In genomic region chr12:49263400-49263763, GRCh38 we compare ENCODE assay signal across 10 cellular contexts. TPM values are rescaled to one million over a fixed set of nuclear protein-coding genes. Genes with fewer than 3 reads are reported as not detected.
DNase-seq lines count a peak whose midpoint lies in the region; ATAC-seq and TF ChIP-seq lines count a peak whose summit lies in the region.
"Had no signal": no experiment of that assay in that cellular context is flagged by ENCODE, and none has a peak within 500 bp of the region (broad histone marks: within the 10 kb centered on the region; RNA-seq: fewer than 3 reads in every experiment).

No MANE protein-coding gene starts in this region.

- H3K4me3 ChIP-seq in HUES6 (ENCODE audit: low read depth, low read length): peak overlapping the region; percentile 88; the same call in 1 of the 2 replicates
- H3K4me3 ChIP-seq in SK-N-SH (ENCODE audit: low read depth in 2 of 2, low read length in 1 of 2): no peak overlapping the region

- DNase-seq in CD4-positive, alpha-beta T cell: no peak
- no peak for DNase-seq in naive thymus-derived CD8-positive, alpha-beta T cell
- no peak for DNase-seq in stimulated activated CD4-positive, alpha-beta T cell treated with anti-CD3 and anti-CD28 coated beads, Interleukin-4, amount 100 ng/mL, for 24 hours
- no peak for DNase-seq in SK-N-SH
- no peak for DNase-seq in NAMALWA (ENCODE audit: low spot score)
- no peak for DNase-seq in NCI-H524 treated with DMSO at 0.1 percent for 48 hours (lab: John Stamatoyannopoulos, UW)
- DNase-seq: NCI-H1930, SHP77 treated with DMSO at 0.1 percent for 48 hours had no signal

- H3K36me3 ChIP-seq in HUES6 (ENCODE audit: control insufficient read depth, insufficient read depth, low read length) (peaks cover 20% of the 10 kb centered on the region), SK-N-SH (replicated peaks in 1 of 2; ENCODE audit: control insufficient read depth in 1 of 2, insufficient read depth in 2 of 2, low read length in 1 of 2) (no peaks in the 10 kb centered on the region)

- no peaks in the 10 kb centered on the region for H4K20me1 ChIP-seq in SK-N-SH (ENCODE audit: insufficient read depth)

- CTCF ChIA-PET in CD4-positive, alpha-beta T cell (lab: Charles Lee): interaction anchor here (1.0 to 1.4 kb wide), 2 partner anchors 25 to 28 kb away, joined by 3 to 4 read pairs; no protein-coding TSS in a partner anchor
- CTCF ChIA-PET in SK-N-SH (lab: Yijun Ruan, JAX): interaction anchor here (0.8 to 2.2 kb wide), 13 partner anchors 9 to 250 kb away, joined by 3 to 24 read pairs (median 3); partner anchors contain the start of gene DNAJC22

- TF ChIP-seq CTCF in CD4-positive, alpha-beta T cell (IDR thresholded peaks at IDR 0.05): no peak
- no peak for TF ChIP-seq CTCF in SK-N-SH (IDR thresholded peaks at IDR 0.05)

- no peak for ATAC-seq in CD4-positive, alpha-beta T cell (ENCODE audit: poor library complexity)
- no peak for ATAC-seq in naive thymus-derived CD8-positive, alpha-beta T cell

- H2AFZ ChIP-seq in SK-N-SH (ENCODE audit: low read depth): no peak overlapping the region

- peaks cover 9% of the 10 kb centered on the region for H3K4me1 ChIP-seq in HUES6 (ENCODE audit: control insufficient read depth, insufficient read depth, low read length)
- peaks cover 0 to 31% of the 10 kb centered on the region in 2 experiments; a peak in 2 of 4 replicates for H3K4me1 ChIP-seq in SK-N-SH (ENCODE audit: control insufficient read depth in 1 of 2, insufficient read depth in 2 of 2, low read depth in 1 of 2, low read length in 1 of 2)

- no peak for TF ChIP-seq EP300 in SK-N-SH (IDR thresholded peaks at IDR 0.05; ENCODE audit: borderline replicate concordance in 1 of 2, low read depth in 1 of 2, low read length in 1 of 2)

- no peak overlapping the region for H3K9ac ChIP-seq in HUES6 (ENCODE audit: low read length)
- H3K9ac ChIP-seq in SK-N-SH: no peak overlapping the region

- H3K27ac Mint-ChIP-seq in CD4-positive, alpha-beta T cell: no peak overlapping the region
- no peak overlapping the region for H3K27ac Mint-ChIP-seq in activated naive CD8-positive, alpha-beta T cell
- peak overlapping the region in 1 of 10 donors; percentile 36 for H3K27ac Mint-ChIP-seq in naive thymus-derived CD8-positive, alpha-beta T cell

- peaks cover 20% of the 10 kb centered on the region for H3K4me1 Mint-ChIP-seq in CD4-positive, alpha-beta T cell (ENCODE audit: low read depth)
- H3K4me1 Mint-ChIP-seq in activated naive CD8-positive, alpha-beta T cell (ENCODE audit: low read depth): peaks cover 17% of the 10 kb centered on the region
- peaks cover 5 to 30% (median 20%) of the 10 kb centered on the region in 4 donors for H3K4me1 Mint-ChIP-seq in naive thymus-derived CD8-positive, alpha-beta T cell

- POLR2A ChIA-PET in CD4-positive, alpha-beta T cell (lab: Charles Lee): interaction anchor here (0.8 to 4.1 kb wide), 6 partner anchors 9 to 105 kb away, joined by 3 to 30 read pairs (median 3); partner anchors contain the start of genes TROAP and TUBA1A
- POLR2A ChIA-PET in naive thymus-derived CD8-positive, alpha-beta T cell (lab: Charles Lee): interaction anchor here (0.5 to 1.5 kb wide), 4 partner anchors 9 to 1161 kb away, joined by 3 to 6 read pairs (median 5); partner anchors contain the start of gene TUBA1A
- POLR2A ChIA-PET in SK-N-SH (lab: Yijun Ruan, JAX): no interaction called here

- no peaks in the 10 kb centered on the region for H3K9me3 ChIP-seq in CD4-positive, alpha-beta T cell (ENCODE audit: control insufficient read depth, low read length)
- H3K9me3 ChIP-seq in HUES6 (ENCODE audit: control insufficient read depth, insufficient read depth, low read depth, low read length) (no peaks in the 10 kb centered on the region), SK-N-SH (no peaks in the 10 kb centered on the region)

- no peak overlapping the region for H3K4me2 ChIP-seq in SK-N-SH

- H3K79me2 ChIP-seq in SK-N-SH (ENCODE audit: insufficient read depth): no peaks in the 10 kb centered on the region

- no peaks in the 10 kb centered on the region for H3K9me2 ChIP-seq in SK-N-SH

- no peaks in the 10 kb centered on the region for H3K27me3 Mint-ChIP-seq in CD4-positive, alpha-beta T cell
- H3K27me3 Mint-ChIP-seq in activated naive CD8-positive, alpha-beta T cell: no peaks in the 10 kb centered on the region
- H3K27me3 Mint-ChIP-seq in naive thymus-derived CD8-positive, alpha-beta T cell: no peaks in the 10 kb centered on the region

- peaks cover 49% of the 10 kb centered on the region for H3F3A ChIP-seq in SK-N-SH (replicated peaks; ENCODE audit: insufficient read depth)

- intact Hi-C loops in CD4-positive, alpha-beta T cell (cut with DNase I, micrococcal nuclease): loop anchor here in 1 of 2 experiments (2.0 kb wide), 1 partner anchor 29 kb away; no protein-coding TSS in a partner anchor

- no peak for TF ChIP-seq RAD21 in SK-N-SH (IDR thresholded peaks at IDR 0.05; ENCODE audit: low read length)

- H3K36me3 Mint-ChIP-seq in CD4-positive, alpha-beta T cell (ENCODE audit: low read depth): peaks cover 6% of the 10 kb centered on the region
- no peaks in the 10 kb centered on the region for H3K36me3 Mint-ChIP-seq in activated naive CD8-positive, alpha-beta T cell
- H3K36me3 Mint-ChIP-seq in naive thymus-derived CD8-positive, alpha-beta T cell: no peaks in the 10 kb centered on the region

- peak overlapping the region; percentile 91 for H3K4me3 Mint-ChIP-seq in CD4-positive, alpha-beta T cell
- peak overlapping the region; percentile 88 for H3K4me3 Mint-ChIP-seq in activated naive CD8-positive, alpha-beta T cell
- peak overlapping the region; percentile 20 to 91 (median 85) for H3K4me3 Mint-ChIP-seq in naive thymus-derived CD8-positive, alpha-beta T cell

- H3K9me3 Mint-ChIP-seq in CD4-positive, alpha-beta T cell: no peaks in the 10 kb centered on the region
- no peaks in the 10 kb centered on the region for H3K9me3 Mint-ChIP-seq in activated naive CD8-positive, alpha-beta T cell (ENCODE audit: low read depth)
- no peaks in the 10 kb centered on the region for H3K9me3 Mint-ChIP-seq in naive thymus-derived CD8-positive, alpha-beta T cell

- no peak overlapping the region for H3K27ac ChIP-seq in CD4-positive, alpha-beta T cell (ENCODE audit: low read depth, low read length)
- no peak overlapping the region for H3K27ac ChIP-seq in HUES6 (ENCODE audit: low read depth, low read length)
- H3K27ac ChIP-seq in SK-N-SH (ENCODE audit: low read depth in 2 of 2, low read length in 1 of 2): no peak overlapping the region

- no peaks in the 10 kb centered on the region for H3K27me3 ChIP-seq in CD4-positive, alpha-beta T cell (ENCODE audit: control insufficient read depth, insufficient read depth, low read length)
- H3K27me3 ChIP-seq in HUES6 (ENCODE audit: control insufficient read depth, insufficient read depth, low read length) (no peaks in the 10 kb centered on the region), SK-N-SH (ENCODE audit: insufficient read depth) (no peaks in the 10 kb centered on the region)

- WGBS in SK-N-SH (ENCODE audit: low lambda C conversion rate): 95% methylated on average over 5 of the region's 5 CpGs

TF ChIP-seq in SK-N-SH, 30 proteins besides CTCF, POLR2A, EP300 and RAD21:
- TF ChIP-seq POLR2AphosphoS5 (IDR thresholded peaks at IDR 0.05; ENCODE audit: low read depth, low read length): no peak
- no peak for TF ChIP-seq TAF1 (IDR thresholded peaks at IDR 0.05; ENCODE audit: borderline replicate concordance, low read depth, low read length)
- TF ChIP-seq NFIC (IDR thresholded peaks at IDR 0.05; ENCODE audit: borderline replicate concordance): no peak
- no peak for TF ChIP-seq FOXJ3 (CRISPR knock-in tag; IDR thresholded peaks at IDR 0.05)
- TF ChIP-seq ZBTB33 (IDR thresholded peaks at IDR 0.05; ENCODE audit: borderline replicate concordance, low read depth): no peak
- TF ChIP-seq RFX5 (IDR thresholded peaks at IDR 0.05; ENCODE audit: low read length): no peak
- TF ChIP-seq RCOR1 (IDR thresholded peaks at IDR 0.05; ENCODE audit: low read length): no peak

RNA-seq across cellular contexts. Expression of gene TUBA1C, which starts 1.5 kb away (rescaled TPM):
- total RNA-seq in CD4-positive, alpha-beta T cell: 10 to 100 TPM; 23.4 to 28.9 TPM
- total RNA-seq in naive thymus-derived CD8-positive, alpha-beta T cell: 10 to 100 TPM; 22.7 to 23.5 TPM
- 10 to 100 TPM; 17.5 to 25.4 (median 24.3) TPM for polyA plus RNA-seq in naive thymus-derived CD8-positive, alpha-beta T cell
- polyA plus RNA-seq in SK-N-SH (2012; rRNA removed): 3.3 and 4.6 TPM in 2 replicates
- 3.6 and 4.5 TPM in 2 replicates for polyA plus RNA-seq in SK-N-SH (2012; cell fraction: cytosol; rRNA removed)
- 2.4 and 2.8 TPM in 2 replicates for polyA plus RNA-seq in SK-N-SH (2012; cell fraction: nucleus; rRNA removed)

RNA-seq across cellular contexts. Expression of gene PRPH, which starts 31.6 kb away (rescaled TPM):
- total RNA-seq in CD4-positive, alpha-beta T cell: under 1 TPM in 1 of 2 experiments, not detected in 1; 0.56 TPM
- not detected for total RNA-seq in naive thymus-derived CD8-positive, alpha-beta T cell
- polyA plus RNA-seq in naive thymus-derived CD8-positive, alpha-beta T cell: not detected
- polyA plus RNA-seq in SK-N-SH (2012; rRNA removed): 1.7 and 1.9 TPM in 2 replicates
- 0.37 and 0.80 TPM in 2 replicates for polyA plus RNA-seq in SK-N-SH (2012; cell fraction: cytosol; rRNA removed)
- 9.5 and 15.2 TPM in 2 replicates for polyA plus RNA-seq in SK-N-SH (2012; cell fraction: nucleus; rRNA removed)

RNA-seq across cellular contexts. Expression of gene TROAP, which starts 59.7 kb away (rescaled TPM):
- under 1 TPM; 0.30 to 0.31 TPM for total RNA-seq in CD4-positive, alpha-beta T cell
- total RNA-seq in naive thymus-derived CD8-positive, alpha-beta T cell: 1 to 10 TPM in 1 of 2 experiments, under 1 TPM in 1; 0.62 to 1.7 TPM
- polyA plus RNA-seq in naive thymus-derived CD8-positive, alpha-beta T cell: under 1 TPM in 1 of 3 donors, not detected in 2; 0.24 TPM
- polyA plus RNA-seq in SK-N-SH (2012; rRNA removed): 15.0 and 26.2 TPM in 2 replicates
- polyA plus RNA-seq in SK-N-SH (2012; cell fraction: cytosol; rRNA removed): 13.0 and 14.9 TPM in 2 replicates
- polyA plus RNA-seq in SK-N-SH (2012; cell fraction: nucleus; rRNA removed): 46.8 and 65.0 TPM in 2 replicates
